25 cellular contexts compared by ENCODE assay signal in genomic region chr3:108378153-108378951, GRCh38.
"Had no signal": no experiment of that assay in that cellular context is flagged by ENCODE, and none has a peak within 500 bp of the region (broad histone marks: within the 10 kb centered on the region; RNA-seq: fewer than 3 reads in every experiment).

No MANE protein-coding gene starts in this region.

- H3K9me3 Mint-ChIP-seq: activated naive CD8-positive, alpha-beta T cell treated with anti-CD3 and anti-CD28 coated beads, Interleukin-2, amount 50 U/mL, for 24 hours; dendritic cell treated with granulocyte-macrophage colony-stimulating factor and Interleukin-4, amounts not matched to agents 40 ng/mL and 50 ng/mL, for 4 days; immature natural killer cell; nephron; T-helper 2 cell treated with Interferon-gamma antibody and Interleukin-4, amounts not matched to agents 5 μg/mL and 100 μg/mL, for 36 hours had no signal

- H3K27me3 ChIP-seq: ascending aorta, breast epithelium, foreskin keratinocyte had no signal

- H3K27ac Mint-ChIP-seq: activated naive CD8-positive, alpha-beta T cell treated with anti-CD3 and anti-CD28 coated beads, Interleukin-2, amount 50 U/mL, for 24 hours; dendritic cell treated with granulocyte-macrophage colony-stimulating factor and Interleukin-4, amounts not matched to agents 40 ng/mL and 50 ng/mL, for 4 days; immature natural killer cell; nephron; progenitor cell of endocrine pancreas; T-helper 2 cell treated with Interferon-gamma antibody and Interleukin-4, amounts not matched to agents 5 μg/mL and 100 μg/mL, for 36 hours had no signal

- H3K27me3 Mint-ChIP-seq: activated naive CD8-positive, alpha-beta T cell treated with anti-CD3 and anti-CD28 coated beads, Interleukin-2, amount 50 U/mL, for 24 hours; dendritic cell treated with granulocyte-macrophage colony-stimulating factor and Interleukin-4, amounts not matched to agents 40 ng/mL and 50 ng/mL, for 4 days; progenitor cell of endocrine pancreas had no signal

- ATAC-seq: activated CD4-positive, CD25-positive, alpha-beta regulatory T cell treated with anti-CD3 and anti-CD28 coated beads, Interleukin-2, amount 50 U/mL, for 24 hours; activated naive CD8-positive, alpha-beta T cell treated with anti-CD3 and anti-CD28 coated beads, Interleukin-2, amount 50 U/mL, for 24 hours; foreskin keratinocyte; left colon; lower lobe of right lung; right cardiac atrium had no signal

- H3K4me3 Mint-ChIP-seq: activated naive CD8-positive, alpha-beta T cell treated with anti-CD3 and anti-CD28 coated beads, Interleukin-2, amount 50 U/mL, for 24 hours; dendritic cell treated with granulocyte-macrophage colony-stimulating factor and Interleukin-4, amounts not matched to agents 40 ng/mL and 50 ng/mL, for 4 days; immature natural killer cell; nephron; T-helper 2 cell treated with Interferon-gamma antibody and Interleukin-4, amounts not matched to agents 5 μg/mL and 100 μg/mL, for 36 hours had no signal

- H3K36me3 ChIP-seq: ascending aorta, breast epithelium, lower lobe of right lung had no signal

- H3K27ac ChIP-seq: ascending aorta, breast epithelium, foreskin keratinocyte, lower lobe of right lung, skin epidermis had no signal

- DNase-seq: activated CD4-positive, alpha-beta T cell treated with anti-CD3 and anti-CD28 coated beads, Interleukin-2, amount 50 U/mL, for 1 hour; activated naive CD4-positive, alpha-beta T cell; activated naive CD8-positive, alpha-beta T cell treated with anti-CD3 and anti-CD28 coated beads, Interleukin-2, amount 50 U/mL, for 24 hours; activated T-cell treated with anti-CD3 and anti-CD28 coated beads for 4 hours; cerebellar nuclear complex; effector memory CD4-positive, alpha-beta T cell; foreskin keratinocyte; head of caudate nucleus; immature natural killer cell; left colon; lower lobe of right lung; occipital lobe; right cardiac atrium; stimulated activated CD4-positive, alpha-beta T cell treated with anti-CD3 and anti-CD28 coated beads, Interleukin-15, amount 100 ng/mL, for 24 hours; stimulated activated CD4-positive, alpha-beta T cell treated with anti-CD3 and anti-CD28 coated beads, Interleukin-4, amount 100 ng/mL, for 24 hours; stimulated activated naive CD4-positive, alpha-beta T cell treated with Interleukin-2 at 50 U/mL for 16 hours; trophoblast cell had no signal

- H3K36me3 Mint-ChIP-seq: immature natural killer cell had no signal

- H3K4me1 ChIP-seq: ascending aorta, breast epithelium, foreskin keratinocyte, lower lobe of right lung had no signal

- H3K9me3 ChIP-seq: ascending aorta, breast epithelium, lower lobe of right lung had no signal

- H3K4me1 Mint-ChIP-seq: immature natural killer cell, nephron had no signal

- H3K4me3 ChIP-seq: ascending aorta, breast epithelium, lower lobe of right lung, skin epidermis had no signal
